In genomic region chr18:3593904-3594759, GRCh38 we compare ENCODE assay signal across 8 cellular contexts.
DNase-seq lines count a peak whose midpoint lies in the region; ATAC-seq and TF ChIP-seq lines count a peak whose summit lies in the region.

No MANE protein-coding gene starts in this region.

- intact Hi-C loops in activated CD8-positive, alpha-beta T cell treated with anti-CD3 and anti-CD28 coated beads for 36 hours (cut with micrococcal nuclease): loop anchor here (2.0 kb wide), 1 partner anchor 143 kb away; the partner anchor contains the start of gene TGIF1

- TF ChIP-seq CTCF in activated CD8-positive, alpha-beta T cell treated with anti-CD3 and anti-CD28 coated beads for 36 hours (IDR thresholded peaks at IDR 0.05): peak; percentile 81

- no peaks in the 10 kb centered on the region for H3K9me3 Mint-ChIP-seq in activated CD8-positive, alpha-beta T cell treated with anti-CD3 and anti-CD28 coated beads for 36 hours

- POLR2A ChIA-PET in activated CD8-positive, alpha-beta T cell treated with anti-CD3 and anti-CD28 coated beads for 36 hours (lab: Charles Lee): interaction anchor here (0.5 to 4.9 kb wide), 23 partner anchors 9 to 346 kb away, joined by 3 to 33 read pairs (median 4); partner anchors contain the start of genes MYL12A and MYL12B

- H3K4me3 Mint-ChIP-seq in activated CD8-positive, alpha-beta T cell treated with anti-CD3 and anti-CD28 coated beads for 36 hours: peak overlapping the region; percentile 82

- CTCF ChIA-PET in activated CD8-positive, alpha-beta T cell treated with anti-CD3 and anti-CD28 coated beads for 36 hours (lab: Charles Lee): interaction anchor here (0.7 to 6.2 kb wide), 38 partner anchors 9 to 338 kb away, joined by 3 to 91 read pairs (median 4); partner anchors contain the start of gene TGIF1

- no peaks in the 10 kb centered on the region for H3K27me3 Mint-ChIP-seq in activated CD8-positive, alpha-beta T cell treated with anti-CD3 and anti-CD28 coated beads for 36 hours

- peak; percentile 55 for ATAC-seq in GM19452 (IDR thresholded peaks at IDR 0.05; ENCODE audit: unreplicated experiment)
- peak; percentile 85 for ATAC-seq in activated CD8-positive, alpha-beta T cell treated with anti-CD3 and anti-CD28 coated beads for 36 hours

- DNase-seq in COLO668 (lab: John Stamatoyannopoulos, UW; ENCODE audit: unreplicated experiment): peak; percentile 89
- DNase-seq in HK-2 (ENCODE audit: unreplicated experiment): peak; percentile 88
- peak; percentile 93 for DNase-seq in NCI-H82 (lab: John Stamatoyannopoulos, UW)
- peak; percentile 95 for DNase-seq in activated CD8-positive, alpha-beta T cell treated with anti-CD3 and anti-CD28 coated beads for 36 hours
- DNase-seq in effector CD4-positive, alpha-beta T cell: peak; percentile 81
- DNase-seq in lung microvascular endothelial cell (ENCODE audit: low read depth in 2 of 2): peak; percentile 97 to 98
- DNase-seq in stimulated activated CD4-positive, alpha-beta T cell treated with anti-CD3 and anti-CD28 coated beads, TNF-alpha, amount 100 ng/mL, for 48 hours (ENCODE audit: low read depth in 3 of 3): peak; percentile 77 to 82 (median 80)

- peaks cover 18% of the 10 kb centered on the region for H3K36me3 Mint-ChIP-seq in activated CD8-positive, alpha-beta T cell treated with anti-CD3 and anti-CD28 coated beads for 36 hours (ENCODE audit: low read depth)

- H3K4me1 Mint-ChIP-seq in activated CD8-positive, alpha-beta T cell treated with anti-CD3 and anti-CD28 coated beads for 36 hours (ENCODE audit: low read depth): peaks cover 51% of the 10 kb centered on the region

- peak overlapping the region; percentile 95 for H3K27ac Mint-ChIP-seq in activated CD8-positive, alpha-beta T cell treated with anti-CD3 and anti-CD28 coated beads for 36 hours

Comparison
In these comparisons a context has a peak if more than half of its experiments do, and no peak if none do; other contexts are left out.
1. Peak in every context shown above with its lines: DNase-seq and ATAC-seq.